ENCODE assay signal across 8 cellular contexts in genomic region chrX:135520553-135521404, GRCh38. TPM values are rescaled to one million over a fixed set of nuclear protein-coding genes. Genes with fewer than 3 reads are reported as not detected.
DNase-seq lines count a peak whose midpoint lies in the region; ATAC-seq and TF ChIP-seq lines count a peak whose summit lies in the region.

INTS6L (plus strand) TSS chrX:135520660; CDS start chrX:135520993, 333 bp downstream.

- peak within 1 kb of the TSS; percentile 82 for H3K27ac ChIP-seq in 22Rv1

- ATAC-seq in GM18519 (IDR thresholded peaks at IDR 0.05; ENCODE audit: low FRiP score, unreplicated experiment) (peak; percentile 88), HG03045 (IDR thresholded peaks at IDR 0.05; ENCODE audit: unreplicated experiment) (peak; percentile 86)

- TF ChIP-seq CTCF in 22Rv1 (IDR thresholded peaks at IDR 0.05), result no peak

- peak; percentile 61 for DNase-seq in NCI-H345 (lab: John Stamatoyannopoulos, UW)
- peak; percentile 48 to 56 for DNase-seq in activated CD4-positive, alpha-beta T cell treated with anti-CD3 and anti-CD28 coated beads for 24 hours (ENCODE audit: low read depth in 2 of 2)
- peak; percentile 79 for DNase-seq in cerebellum (ENCODE audit: low spot score)
- DNase-seq in kidney glomerular epithelial cell (lab: John Stamatoyannopoulos, UW), result peak; percentile 74
- peak; percentile 51 to 69 for DNase-seq in stimulated activated CD4-positive, alpha-beta T cell treated with anti-CD3 and anti-CD28 coated beads, Interleukin-1b, Interleukin-23, amount 100 ng/mL, for 1 hour (ENCODE audit: low read depth in 2 of 2)

RNA-seq across cellular contexts. Expression of gene INTS6L, which starts in this region (rescaled TPM):
- 28.6 TPM for total RNA-seq in cerebellum

Comparison
In these comparisons a context has a peak if more than half of its experiments do, and no peak if none do; other contexts are left out.
1. Peak in every context shown above with its lines: DNase-seq, ATAC-seq and H3K27ac ChIP-seq.